6 cellular contexts compared by ENCODE assay signal in the genomic region with DNA sequence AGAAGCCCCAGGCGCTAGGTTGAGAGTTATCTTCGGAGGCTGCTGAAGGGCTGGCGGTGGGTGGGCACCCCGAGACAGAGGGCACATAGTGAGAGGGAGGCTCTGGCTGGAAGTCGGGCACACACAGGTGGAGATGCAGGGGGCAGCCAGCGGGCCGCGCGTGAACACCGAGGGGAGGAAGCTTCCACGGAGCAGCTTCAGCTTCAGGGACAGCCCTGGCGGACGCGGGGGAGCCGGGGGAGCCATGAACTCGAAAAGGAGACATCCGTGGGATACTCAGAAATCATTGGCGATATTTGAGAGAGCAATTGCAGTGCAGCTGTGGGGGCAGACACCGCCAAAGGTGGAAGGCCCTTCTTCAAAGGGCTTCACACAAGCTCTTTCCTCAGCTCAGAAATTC.
"Had no signal": no experiment of that assay in that cellular context is flagged by ENCODE, and none has a peak within 500 bp of the region (broad histone marks: within the 10 kb centered on the region; RNA-seq: fewer than 3 reads in every experiment).

No MANE protein-coding gene starts in this region.

- H3K27ac Mint-ChIP-seq: H9 had no signal

- H3K4me3 Mint-ChIP-seq: GM23338 had no signal

- DNase-seq: H9, HCEC 1CT, IMR-90 had no signal

- H3K27ac ChIP-seq: HL-60 had no signal

- H2AFZ ChIP-seq: GM23338 had no signal

- ATAC-seq: GM23338, K562 had no signal

- H3K4me2 ChIP-seq: GM23338 had no signal

- H3K4me3 ChIP-seq: GM23338, K562 had no signal
